Comparison of ENCODE assay signal across 8 cellular contexts in genomic region chr12:53324779-53325538, GRCh38. TPM values are rescaled to one million over a fixed set of nuclear protein-coding genes. Genes with fewer than 3 reads are reported as not detected.
DNase-seq lines count a peak whose midpoint lies in the region; ATAC-seq and TF ChIP-seq lines count a peak whose summit lies in the region.

No MANE protein-coding gene starts in this region.

- H3K27ac ChIP-seq in dorsolateral prefrontal cortex (peak overlapping the region; percentile 86 to 100 (median 99)), lower lobe of right lung (peak overlapping the region; percentile 92)

- TF ChIP-seq CTCF in dorsolateral prefrontal cortex (IDR thresholded peaks at IDR 0.05 in 54 of 56, conservative IDR thresholded peaks at IDR 0.05 in 2 of 56; ENCODE audit: low read depth in 1 of 56, partially characterized antibody in 56 of 56) (peak; percentile 65 to 96 (median 86)), lower lobe of right lung (IDR thresholded peaks at IDR 0.05) (peak; percentile 85)

- no peaks in the 10 kb centered on the region for H3K27me3 ChIP-seq in dorsolateral prefrontal cortex
- H3K27me3 ChIP-seq in lower lobe of right lung (ENCODE audit: low read depth): no peaks in the 10 kb centered on the region

- no peaks in the 10 kb centered on the region for H3K9me3 ChIP-seq in lower lobe of right lung

- H3K4me1 ChIP-seq in lower lobe of right lung: peaks cover 35% of the 10 kb centered on the region

- H3K4me3 ChIP-seq in dorsolateral prefrontal cortex: peak overlapping the region; percentile 61 to 89 (median 81)
- H3K4me3 ChIP-seq in lower lobe of right lung: peak overlapping the region; percentile 79

- H3K36me3 ChIP-seq in lower lobe of right lung: no peaks in the 10 kb centered on the region

- ATAC-seq in GM19328 (IDR thresholded peaks at IDR 0.05; ENCODE audit: unreplicated experiment) (peak; percentile 41), HG03520 (IDR thresholded peaks at IDR 0.05; ENCODE audit: unreplicated experiment) (peak; percentile 42), lower lobe of right lung (peak; percentile 87 to 91)

- intact Hi-C loops in dorsolateral prefrontal cortex (cut with DNase I): loop anchor here (1.0 to 10.0 kb wide), 5 partner anchors 20 to 177 kb away; partner anchors contain the start of genes MAP3K12 (in 1 of the 2), SP1 (in 1 of the 2) and TARBP2 (in 1 of the 2)
- intact Hi-C loops in lower lobe of right lung (cut with DNase I): no loop called here

- peak in 13 of 14 donors; percentile 66 to 93 (median 83) for DNase-seq in C1 segment of cervical spinal cord (lab: John Stamatoyannopoulos, UW)
- DNase-seq in NCI-H526 (lab: John Stamatoyannopoulos, UW): peak; percentile 71 to 92
- DNase-seq in activated CD4-positive, alpha-beta T cell treated with anti-CD3 and anti-CD28 coated beads, Interleukin-2, amount 50 U/mL, for 4 hours: peak; percentile 73 to 75
- DNase-seq in dorsolateral prefrontal cortex: peak; percentile 81 to 93 (median 90)
- peak; percentile 95 for DNase-seq in lower lobe of right lung
- DNase-seq in stimulated activated CD4-positive, alpha-beta T cell treated with anti-CD3 and anti-CD28 coated beads, TNF-alpha, amount 100 ng/mL, for 1 hour (ENCODE audit: low read depth in 3 of 3, low spot score in 1 of 3): peak; percentile 52 to 72 (median 64)

RNA-seq across cellular contexts. Expression of gene AAAS, which starts 3.5 kb away (rescaled TPM):
- total RNA-seq in dorsolateral prefrontal cortex: 10 to 100 TPM; 27.3 to 61.7 (median 45.5) TPM
- 45.2 TPM for total RNA-seq in lower lobe of right lung

RNA-seq across cellular contexts. Expression of gene SP7, which starts 11.2 kb away (rescaled TPM):
- 1 to 10 TPM in 15 of 120 experiments, under 1 TPM in 87, not detected in 18; 0.11 to 1.9 (median 0.54) TPM for total RNA-seq in dorsolateral prefrontal cortex
- total RNA-seq in lower lobe of right lung: not detected

RNA-seq across cellular contexts. Expression of gene MYG1, which starts 25.5 kb away (rescaled TPM):
- total RNA-seq in dorsolateral prefrontal cortex (10 to 100 TPM; 43.4 to 98.9 (median 69.5) TPM), lower lobe of right lung (35.3 TPM)

RNA-seq across cellular contexts. Expression of gene PFDN5, which starts 29.6 kb away (rescaled TPM):
- 100 to 1,000 TPM; 256 to 374 (median 306) TPM for total RNA-seq in dorsolateral prefrontal cortex
- 474 TPM for total RNA-seq in lower lobe of right lung

RNA-seq across cellular contexts. Expression of gene SP1, which starts 55.0 kb away (rescaled TPM):
- 10 to 100 TPM; 22.5 to 63.4 (median 36.0) TPM for total RNA-seq in dorsolateral prefrontal cortex
- 91.1 TPM for total RNA-seq in lower lobe of right lung

Comparison
In these comparisons a context has a peak if more than half of its experiments do, and no peak if none do; other contexts are left out.
1. Peak in every context shown above with its lines: DNase-seq, ATAC-seq, H3K4me3 ChIP-seq and H3K27ac ChIP-seq.